In genomic region chr5:143582176-143582575, GRCh38 we compare ENCODE assay signal across 28 cellular contexts.
A peak's percentile ranks its signal among the peaks of the same experiment; 100 is the strongest.
DNase-seq lines count a peak whose midpoint lies in the region; ATAC-seq and TF ChIP-seq lines count a peak whose summit lies in the region.
"Had no signal": no experiment of that assay in that cellular context is flagged by ENCODE, and none has a peak within 500 bp of the region (broad histone marks: within the 10 kb centered on the region; RNA-seq: fewer than 3 reads in every experiment).

No MANE protein-coding gene starts in this region.

- H3K27ac ChIP-seq in OCI-LY1 (ENCODE audit: low read depth, low read length, poor library complexity, severe bottlenecking) (peak overlapping the region; percentile 39), brain microvascular endothelial cell (no peak overlapping the region)
- H3K27ac ChIP-seq: epithelial cell of prostate, KMS-11, left ventricle myocardium inferior, psoas muscle, SJSA1, thoracic aorta, uterus had no signal

- H3K79me2 ChIP-seq in OCI-LY1 (ENCODE audit: insufficient read depth, low read length) = no peaks in the 10 kb centered on the region

- no peaks in the 10 kb centered on the region for H3K27me3 ChIP-seq in OCI-LY1 (ENCODE audit: insufficient read depth, low read length)
- H3K27me3 ChIP-seq in brain microvascular endothelial cell (replicated peaks) = no peaks in the 10 kb centered on the region
- H3K27me3 ChIP-seq: SJSA1, uterus had no signal

- no peak overlapping the region for H3K4me3 Mint-ChIP-seq in nephron
- H3K4me3 Mint-ChIP-seq: activated naive CD4-positive, alpha-beta T cell treated with anti-CD3 and anti-CD28 coated beads, Interleukin-2, amount 50 U/mL, for 24 hours; T-cell had no signal

- ATAC-seq in GM18517 (IDR thresholded peaks at IDR 0.05; ENCODE audit: unreplicated experiment) = no peak
- ATAC-seq: HCT116, T-cell had no signal

- H3K4me2 ChIP-seq in OCI-LY1 (ENCODE audit: low read length) = peak overlapping the region; percentile 31; the same call in 1 of the 2 replicates
- H3K4me2 ChIP-seq: KMS-11 had no signal

- in situ Hi-C loops in brain microvascular endothelial cell (cut with HindIII; ENCODE audit: low pct_ligation_motif_present, low sequenced_read_pairs) = no loop called here

- TF ChIP-seq CTCF in OCI-LY1 (IDR thresholded peaks at IDR 0.05; ENCODE audit: low read length) (no peak), nephron (IDR thresholded peaks at IDR 0.05; ENCODE audit: unreplicated experiment in 3 of 3) (no peak), brain microvascular endothelial cell (IDR thresholded peaks at IDR 0.05; ENCODE audit: low read depth, low read length, missing control alignments) (no peak)

- H3K4me3 ChIP-seq in OCI-LY1 (ENCODE audit: low read depth, low read length, poor library complexity, severe bottlenecking) = no peak overlapping the region
- H3K4me3 ChIP-seq in brain microvascular endothelial cell (ENCODE audit: low read depth, low read length) = no peak overlapping the region
- H3K4me3 ChIP-seq: left ventricle myocardium inferior, psoas muscle, SJSA1, thoracic aorta, uterus had no signal

- H3K36me3 Mint-ChIP-seq in nephron (ENCODE audit: low read depth) = no peaks in the 10 kb centered on the region
- H3K36me3 Mint-ChIP-seq: activated naive CD4-positive, alpha-beta T cell treated with anti-CD3 and anti-CD28 coated beads, Interleukin-2, amount 50 U/mL, for 24 hours; T-cell had no signal

- no peaks in the 10 kb centered on the region for H3K9me2 ChIP-seq in OCI-LY1 (ENCODE audit: low read depth, low read length)

- H3K4me1 ChIP-seq in OCI-LY1 (ENCODE audit: insufficient read depth, low read length, severe bottlenecking) = peaks cover 40% of the 10 kb centered on the region
- H3K4me1 ChIP-seq: SJSA1, uterus had no signal

- no peaks in the 10 kb centered on the region for H3K36me3 ChIP-seq in OCI-LY1 (ENCODE audit: insufficient read depth, low read length)
- H3K36me3 ChIP-seq in brain microvascular endothelial cell (replicated peaks) = no peaks in the 10 kb centered on the region
- H3K36me3 ChIP-seq: left ventricle myocardium inferior, SJSA1, thoracic aorta, uterus had no signal

- no peaks in the 10 kb centered on the region for H3F3A ChIP-seq in OCI-LY1 (ENCODE audit: insufficient read depth, low read length)

- H3K27ac Mint-ChIP-seq in nephron = peak overlapping the region in 2 of 3 experiments; percentile 4 to 5
- H3K27ac Mint-ChIP-seq: T-cell had no signal

- no peaks in the 10 kb centered on the region for H3K27me3 Mint-ChIP-seq in nephron (ENCODE audit: low read depth)
- H3K27me3 Mint-ChIP-seq: CD4-positive, alpha-beta memory T cell; T-cell had no signal

- peak in 2 of 3 experiments; percentile 8 to 12 for DNase-seq in NCI-H1417 (lab: John Stamatoyannopoulos, UW)
- DNase-seq in NCI-H1417 treated with DMSO at 0.1 percent for 48 hours (lab: John Stamatoyannopoulos, UW) = no peak
- DNase-seq in LHCN-M2 (ENCODE audit: low read depth) = peak; percentile 35
- no peak for DNase-seq in brain microvascular endothelial cell
- no peak for DNase-seq in Kasumi-1 (lab: John Stamatoyannopoulos, UW)
- DNase-seq: activated CD4-positive, alpha-beta T cell treated with anti-CD3 and anti-CD28 coated beads, Interleukin-2, amount 50 U/mL, for 48 hours; AML-193; CD4-positive, alpha-beta memory T cell; DMS 273 treated with DMSO at 0.1 percent for 48 hours; effector CD8-positive, alpha-beta T cell; left ventricle myocardium inferior; mesendoderm; NCI-H187 treated with DMSO at 0.1 percent for 48 hours; NCI-H524 treated with DMSO at 0.1 percent for 48 hours; occipital lobe; psoas muscle; stimulated activated naive CD8-positive, alpha-beta T cell treated with anti-CD3 and anti-CD28 coated beads, Interleukin-15, Interleukin-2, amounts not matched to agents 100 U/mL and 50 U/mL, for 24 hours; T-cell; uterus had no signal

- peaks cover 2% of the 10 kb centered on the region for H3K9me3 Mint-ChIP-seq in nephron
- H3K9me3 Mint-ChIP-seq: activated naive CD4-positive, alpha-beta T cell treated with anti-CD3 and anti-CD28 coated beads, Interleukin-2, amount 50 U/mL, for 24 hours had no signal

- no peaks in the 10 kb centered on the region for H3K9me3 ChIP-seq in OCI-LY1 (ENCODE audit: low read length)
- H3K9me3 ChIP-seq: left ventricle myocardium inferior, psoas muscle, thoracic aorta, uterus had no signal

- H3K4me1 Mint-ChIP-seq in nephron = peaks cover 18% of the 10 kb centered on the region

- H4K20me1 ChIP-seq in OCI-LY1 (ENCODE audit: insufficient read depth, low read length) = no peaks in the 10 kb centered on the region

- H2AFZ ChIP-seq in OCI-LY1 (ENCODE audit: low read length) = no peak overlapping the region

- no peak overlapping the region for H3K9ac ChIP-seq in OCI-LY1 (ENCODE audit: low read length)
- H3K9ac ChIP-seq: KMS-11 had no signal

Comparison
In these comparisons a context has a peak if more than half of its experiments do, and no peak if none do; other contexts are left out.
1. DNase-seq: peak in NCI-H1417 (2 of 3) and LHCN-M2 (single experiment); none in NCI-H1417 treated with DMSO at 0.1 percent for 48 hours (single experiment), brain microvascular endothelial cell (single experiment) and Kasumi-1 (0 of 2).